ENCODE assay signal across 8 cellular contexts in the genomic region with DNA sequence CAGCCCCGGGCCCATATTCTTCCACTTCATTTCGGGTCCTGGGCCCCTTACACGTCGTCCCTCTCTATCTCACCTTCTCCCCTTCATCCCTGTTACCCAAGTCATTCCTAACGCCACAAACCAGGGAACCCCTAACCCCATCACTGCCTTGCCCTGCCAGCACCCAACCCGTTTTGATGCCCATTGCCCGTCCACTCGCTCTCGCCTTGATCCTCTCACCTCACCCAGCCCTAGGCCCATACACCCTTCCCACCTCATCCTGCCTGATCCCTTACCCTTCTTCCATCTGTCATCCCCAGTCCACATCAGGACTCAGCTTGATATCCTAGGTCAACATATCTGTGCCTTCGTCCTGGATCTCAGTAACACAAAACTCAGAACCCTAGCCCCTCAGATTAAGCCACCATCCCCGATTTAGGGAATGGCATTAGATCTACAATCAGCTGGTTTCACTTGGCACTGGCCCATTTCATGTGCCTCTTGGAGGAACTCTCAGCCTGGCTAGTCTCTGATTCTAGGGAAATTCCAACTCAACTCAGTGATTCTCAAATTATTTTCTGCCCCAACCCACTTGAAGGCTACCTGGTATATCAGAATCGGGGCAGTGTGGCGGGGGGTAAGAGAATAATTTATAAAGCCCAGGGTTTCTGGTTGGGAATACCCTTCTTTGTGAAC. TPM values are rescaled to one million over a fixed set of nuclear protein-coding genes. Genes with fewer than 3 reads are reported as not detected.
DNase-seq lines count a peak whose midpoint lies in the region; ATAC-seq and TF ChIP-seq lines count a peak whose summit lies in the region.

No MANE protein-coding gene starts in this region.

- peak in 1 of 34 experiments; percentile 1 for DNase-seq in T-cell
- no peak for DNase-seq in foreskin fibroblast
- DNase-seq in sigmoid colon, result peak; percentile 72
- no peak for DNase-seq in cerebellar nuclear complex (lab: John Stamatoyannopoulos, UW)
- DNase-seq in AML-193 (lab: John Stamatoyannopoulos, UW), result no peak
- DNase-seq in NCI-H526 (lab: John Stamatoyannopoulos, UW), result no peak
- DNase-seq in midbrain (lab: John Stamatoyannopoulos, UW), result no peak

- peak overlapping the region; percentile 88 to 93 (median 89) for H3K4me3 Mint-ChIP-seq in T-cell

- H3K9me3 Mint-ChIP-seq in T-cell, result no peaks in the 10 kb centered on the region

- intact Hi-C loops in sigmoid colon (cut with DNase I), result no loop called here

- H3K27ac ChIP-seq in sigmoid colon, result peak overlapping the region; percentile 89 to 95 (median 94)

- H3K4me3 ChIP-seq in GM08714 (ENCODE audit: low read length) (peak overlapping the region; percentile 97), foreskin fibroblast (ENCODE audit: low read depth in 1 of 2, low read length in 2 of 2) (peak overlapping the region; percentile 79 to 98), sigmoid colon (peak overlapping the region; percentile 60 to 96 (median 80))

- no peaks in the 10 kb centered on the region for H3K27me3 Mint-ChIP-seq in T-cell

- peaks cover 34% of the 10 kb centered on the region for H3K36me3 Mint-ChIP-seq in T-cell

- no peaks in the 10 kb centered on the region for H3K27me3 ChIP-seq in sigmoid colon

- H3K36me3 ChIP-seq in sigmoid colon, result peaks cover 7 to 62% (median 18%) of the 10 kb centered on the region in 4 donors

- TF ChIP-seq CTCF in foreskin fibroblast (IDR thresholded peaks at IDR 0.05; ENCODE audit: low read depth, low read length) (no peak), sigmoid colon (IDR thresholded peaks at IDR 0.05) (no peak)

- no peak for ATAC-seq in T-cell (replicated peaks in 1 of 4)

- no peaks in the 10 kb centered on the region for H3K9me3 ChIP-seq in sigmoid colon

- 18 to 23% methylated on average over 13 of the region's 13 CpGs for whole genome bisulfite sequencing in sigmoid colon, 2 donors

- TF ChIP-seq POLR2A in sigmoid colon (IDR thresholded peaks at IDR 0.05), result no peak

- no peak for TF ChIP-seq EP300 in sigmoid colon (IDR thresholded peaks at IDR 0.05)

- H3K27ac Mint-ChIP-seq in T-cell, result peak overlapping the region; percentile 95 to 99

- peaks cover 49 to 58% (median 51%) of the 10 kb centered on the region in 3 donors for H3K4me1 Mint-ChIP-seq in T-cell

- CTCF ChIA-PET in T-cell (lab: Charles Lee), result interaction anchor here (0.5 to 2.2 kb wide), 2 partner anchors 25 to 198 kb away, joined by 3 to 6 read pairs; partner anchors contain the start of gene NFX1 (in 1 of the 2)

- POLR2A ChIA-PET in T-cell (lab: Charles Lee), result interaction anchor here (1.0 to 1.1 kb wide), 2 partner anchors 189 to 241 kb away, joined by 3 read pairs; partner anchors contain the start of genes DNAJA1 (in 1 of the 2) and SMU1 (in 1 of the 2)

- H3K4me1 ChIP-seq in sigmoid colon, result peaks cover 0 to 38% (median 22%) of the 10 kb centered on the region in 4 donors

RNA-seq across cellular contexts. Expression of gene CHMP5, which starts 0.5 kb away (rescaled TPM):
- total RNA-seq in T-cell, result 10 to 100 TPM; 20.5 to 32.1 (median 30.8) TPM
- 10 to 100 TPM; 54.6 to 79.6 (median 64.3) TPM for total RNA-seq in sigmoid colon
- 100 to 1,000 TPM in 2 of 3 donors, 10 to 100 TPM in 1; 80.6 to 307 (median 183) TPM for polyA plus RNA-seq in sigmoid colon

RNA-seq across cellular contexts. Expression of gene BAG1, which starts 0.8 kb away (rescaled TPM):
- total RNA-seq in T-cell (10 to 100 TPM; 59.4 to 69.9 (median 62.4) TPM), sigmoid colon (100 to 1,000 TPM in 3 of 4 donors, 10 to 100 TPM in 1; 93.3 to 164 (median 135) TPM)
- 100 to 1,000 TPM; 105 to 243 (median 198) TPM for polyA plus RNA-seq in sigmoid colon

RNA-seq across cellular contexts. Expression of gene NFX1, which starts 25.0 kb away (rescaled TPM):
- total RNA-seq in T-cell (10 to 100 TPM; 41.5 to 55.8 (median 48.5) TPM), sigmoid colon (10 to 100 TPM; 34.3 to 40.7 (median 38.6) TPM)
- polyA plus RNA-seq in sigmoid colon, result 10 to 100 TPM; 15.7 to 18.6 (median 17.7) TPM

RNA-seq across cellular contexts. Expression of gene SPINK4, which starts 25.4 kb away (rescaled TPM):
- total RNA-seq in T-cell (not detected), sigmoid colon (not detected)
- polyA plus RNA-seq in sigmoid colon, result 1,000 to 10,000 TPM in 1 of 3 donors, 100 to 1,000 TPM in 1, 10 to 100 TPM in 1; 26.4 to 1,105 (median 121) TPM
